Comparison of ENCODE assay signal across 24 cellular contexts in genomic region chr11:131808466-131808865, GRCh38.
"Had no signal": no experiment of that assay in that cellular context is flagged by ENCODE, and none has a peak within 500 bp of the region (broad histone marks: within the 10 kb centered on the region; RNA-seq: fewer than 3 reads in every experiment).

No MANE protein-coding gene starts in this region.

- FAIRE-seq: keratinocyte had no signal

- H3K9me3 ChIP-seq: gastrocnemius medialis, psoas muscle, stomach, tibial artery had no signal

- ATAC-seq: activated CD8-positive, alpha-beta T cell treated with anti-CD3 and anti-CD28 coated beads for 36 hours; activated T-cell treated with anti-CD3 and anti-CD28 coated beads, Interleukin-2, amount 50 U/mL, for 4 hours; activated T-helper 17 cell treated with anti-CD3 and anti-CD28 coated beads, Interleukin-2, amount 50 U/mL, for 72 hours; gastrocnemius medialis; naive thymus-derived CD4-positive, alpha-beta T cell; psoas muscle; stimulated activated naive B cell treated with anti-CD40 and anti-IgM and Interleukin-4, amounts not matched to agents 10 μg/mL and 1 μg/mL and 100 μg/mL, for 72 hours; WTC11 had no signal

- H3K79me2 ChIP-seq: hepatocyte, parathyroid adenoma had no signal

- H3K4me3 ChIP-seq: gastrocnemius medialis, hepatocyte, psoas muscle, stomach, tibial artery had no signal

- H3K27me3 ChIP-seq: gastrocnemius medialis had no signal

- H3K27ac ChIP-seq: gastrocnemius medialis, hepatocyte, parathyroid adenoma, psoas muscle, stomach, tibial artery had no signal

- H3K4me1 ChIP-seq: gastrocnemius medialis, psoas muscle, stomach, tibial artery had no signal

- H2AFZ ChIP-seq: hepatocyte had no signal

- H3K4me2 ChIP-seq: hepatocyte had no signal

- H3K9ac ChIP-seq: parathyroid adenoma had no signal

- DNase-seq: activated CD4-positive, alpha-beta T cell treated with anti-CD3 and anti-CD28 coated beads for 1 hour; activated CD4-positive, alpha-beta T cell treated with anti-CD3 and anti-CD28 coated beads, Interleukin-2, amount 50 U/mL, for 1 hour; activated CD8-positive, alpha-beta T cell treated with anti-CD3 and anti-CD28 coated beads for 36 hours; activated gamma-delta T cell treated with Interleukin-2 at 50 U/mL for 16 hours; activated naive CD4-positive, alpha-beta T cell treated with anti-CD3 and anti-CD28 coated beads, Interleukin-2, amount 50 U/mL, for 16 hours; activated T-cell treated with anti-CD3 and anti-CD28 coated beads, Interleukin-2, amount 50 U/mL, for 4 hours; amniotic stem cell; endodermal cell; gastrocnemius medialis; midbrain; naive thymus-derived CD4-positive, alpha-beta T cell; nucleus accumbens; psoas muscle; stimulated activated CD4-positive, alpha-beta T cell treated with anti-CD3 and anti-CD28 coated beads, Interleukin-15, amount 100 ng/mL, for 24 hours; stimulated activated CD4-positive, alpha-beta T cell treated with anti-CD3 and anti-CD28 coated beads, Interleukin-2, amount 100 ng/mL, for 24 hours; stimulated activated naive B cell treated with anti-CD40 and anti-IgM and Interleukin-4, amounts not matched to agents 10 μg/mL and 1 μg/mL and 100 μg/mL, for 72 hours; stomach; T-helper 2 cell; tibial artery had no signal

- H3K36me3 ChIP-seq: gastrocnemius medialis, stomach, tibial artery had no signal
